ENCODE assay signal across 1 cellular context in the genomic region with DNA sequence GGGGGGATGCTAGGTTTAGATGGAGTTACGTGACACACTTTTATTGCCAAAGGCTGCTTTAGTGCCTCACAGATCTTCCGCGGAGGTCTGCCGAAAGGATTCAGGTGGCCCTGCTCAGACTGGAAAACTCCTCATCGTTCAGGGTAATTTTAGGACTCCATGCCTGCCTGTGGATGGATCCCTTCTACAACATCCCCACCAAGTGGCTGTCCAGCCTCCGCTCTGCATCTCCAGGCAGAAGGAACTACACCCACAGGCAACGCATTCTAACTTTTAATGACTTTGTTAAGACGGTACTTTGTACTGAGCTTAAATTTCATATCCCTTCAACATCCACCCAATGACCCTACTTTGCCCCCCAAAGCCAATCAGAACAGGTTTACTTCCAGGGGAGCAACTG.
TF ChIP-seq lines count a peak whose summit lies in the region.

No MANE protein-coding gene starts in this region.

TF ChIP-seq in IMR-90, 13 proteins besides CTCF, POLR2A, EP300 and RAD21:
- TF ChIP-seq CEBPB (IDR thresholded peaks at IDR 0.05; ENCODE audit: low read depth, low read length): no peak
- TF ChIP-seq USF2 (IDR thresholded peaks at IDR 0.05; ENCODE audit: low read depth, low read length): no peak
- TF ChIP-seq RFX5 (IDR thresholded peaks at IDR 0.05; ENCODE audit: low read depth, low read length): no peak
- TF ChIP-seq MXI1 (IDR thresholded peaks at IDR 0.05; ENCODE audit: borderline replicate concordance, low read depth, low read length): no peak
